ENCODE assay signal across 9 cellular contexts in the genomic region with DNA sequence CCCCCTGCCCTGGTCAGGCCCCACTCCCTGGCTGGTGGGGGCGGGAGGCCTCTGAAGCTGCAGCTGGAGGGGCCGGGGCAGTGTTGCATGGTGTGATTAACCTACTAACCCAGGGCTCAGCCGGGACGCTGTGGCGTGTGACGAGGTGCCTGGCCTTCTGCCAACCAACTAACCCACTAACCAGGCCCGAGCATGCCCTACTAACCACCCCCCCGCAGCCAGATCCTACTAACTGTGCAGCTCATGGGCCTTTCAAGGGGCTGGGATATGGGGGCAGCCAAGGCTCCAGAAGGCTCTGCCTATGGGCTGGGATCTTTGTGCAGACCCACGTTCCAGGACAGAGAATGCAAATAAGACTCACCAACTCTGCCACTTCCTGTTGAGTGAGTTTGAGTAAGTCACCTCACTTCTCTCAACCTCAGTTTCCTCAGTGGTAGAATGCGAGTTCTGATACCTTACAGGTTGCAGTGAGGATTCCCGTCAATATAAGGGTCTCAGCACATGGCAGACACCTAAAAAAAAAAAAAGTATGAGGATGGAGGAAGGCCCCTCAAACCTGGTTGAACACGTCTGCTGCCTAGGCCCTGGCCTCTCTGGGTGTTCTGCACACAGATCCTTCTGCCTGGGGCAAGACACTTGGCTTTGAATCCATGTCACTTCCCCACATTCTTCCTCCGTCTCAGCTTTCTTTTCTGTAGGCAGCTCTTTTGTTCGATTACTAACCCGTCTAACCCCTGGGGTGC. TPM values are rescaled to one million over a fixed set of nuclear protein-coding genes. Genes with fewer than 3 reads are reported as not detected.
DNase-seq lines count a peak whose midpoint lies in the region; ATAC-seq and TF ChIP-seq lines count a peak whose summit lies in the region.
"Had no signal": no experiment of that assay in that cellular context is flagged by ENCODE, and none has a peak within 500 bp of the region (broad histone marks: within the 10 kb centered on the region; RNA-seq: fewer than 3 reads in every experiment).

No MANE protein-coding gene starts in this region.

- no peak for DNase-seq in NT2/D1 (ENCODE audit: low read depth, low spot score)
- peak; percentile 41 for DNase-seq in activated gamma-delta T cell (lab: John Stamatoyannopoulos, UW)
- peak; percentile 60 for DNase-seq in left lobe of liver (ENCODE audit: low spot score)
- DNase-seq in stimulated activated CD8-positive, alpha-beta memory T cell treated with anti-CD3 and anti-CD28 coated beads, Interleukin-15, amount 100 ng/mL, for 24 hours (ENCODE audit: low read depth), result peak; percentile 29
- no peak for DNase-seq in nephron progenitor cell

- peak; percentile 53 for TF ChIP-seq POLR2A in GM19099 (IDR thresholded peaks at IDR 0.05; ENCODE audit: extremely low read depth, insufficient read length, low read depth)

- no peak for TF ChIP-seq CTCF in nephron progenitor cell (IDR thresholded peaks at IDR 0.05)

- ATAC-seq in left lobe of liver (no peak), GM18873 (IDR thresholded peaks at IDR 0.05; ENCODE audit: low FRiP score, unreplicated experiment) (no peak), GM19467 (IDR thresholded peaks at IDR 0.05; ENCODE audit: unreplicated experiment) (no peak)

- H3K36me3 Mint-ChIP-seq in nephron progenitor cell (ENCODE audit: low read depth), result peaks cover 11% of the 10 kb centered on the region

- peaks cover 5% of the 10 kb centered on the region for H3K4me1 ChIP-seq in NT2/D1 (ENCODE audit: insufficient read depth, insufficient read length)

- peaks cover 52% of the 10 kb centered on the region for H3K4me1 Mint-ChIP-seq in nephron progenitor cell

- no peak overlapping the region for H3K27ac Mint-ChIP-seq in nephron progenitor cell

- no peak overlapping the region for H3K4me3 ChIP-seq in NT2/D1 (ENCODE audit: insufficient read length, low read depth)

- H3K9me3 Mint-ChIP-seq in nephron progenitor cell, result no peaks in the 10 kb centered on the region

- no peak overlapping the region for H3K4me3 Mint-ChIP-seq in nephron progenitor cell

- H3K27me3 Mint-ChIP-seq in nephron progenitor cell (ENCODE audit: low read depth, poor library complexity), result peaks cover 10% of the 10 kb centered on the region

- H3K36me3 ChIP-seq in NT2/D1 (ENCODE audit: insufficient read depth, insufficient read length, low read length), result peaks cover 5% of the 10 kb centered on the region

- no peaks in the 10 kb centered on the region for H3K27me3 ChIP-seq in NT2/D1 (ENCODE audit: insufficient read depth, insufficient read length)

- H3K9me3 ChIP-seq in NT2/D1 (ENCODE audit: insufficient read depth, low read length), result no peaks in the 10 kb centered on the region

- peak overlapping the region; percentile 45 for H3K9ac ChIP-seq in NT2/D1 (ENCODE audit: insufficient read length, low read depth)

RNA-seq across cellular contexts. Expression of a gene that starts 14.1 kb away (rescaled TPM):
- total RNA-seq in left lobe of liver, result 0.60 TPM

RNA-seq across cellular contexts. Expression of a gene that starts 49.7 kb away (rescaled TPM):
- total RNA-seq in left lobe of liver, result not detected
- total RNA-seq: renal cortical epithelial cell had no signal

RNA-seq across cellular contexts. Expression of a gene that starts 53.7 kb away (rescaled TPM):
- not detected for total RNA-seq in left lobe of liver
- total RNA-seq: renal cortical epithelial cell had no signal

Comparison
In these comparisons a context has a peak if more than half of its experiments do, and no peak if none do; other contexts are left out.
1. DNase-seq: peak in activated gamma-delta T cell (single experiment), left lobe of liver (single experiment) and stimulated activated CD8-positive, alpha-beta memory T cell treated with anti-CD3 and anti-CD28 coated beads, Interleukin-15, amount 100 ng/mL, for 24 hours (single experiment); none in NT2/D1 (single experiment) and nephron progenitor cell (single experiment).